ENCODE assay signal across 16 cellular contexts in the genomic region with DNA sequence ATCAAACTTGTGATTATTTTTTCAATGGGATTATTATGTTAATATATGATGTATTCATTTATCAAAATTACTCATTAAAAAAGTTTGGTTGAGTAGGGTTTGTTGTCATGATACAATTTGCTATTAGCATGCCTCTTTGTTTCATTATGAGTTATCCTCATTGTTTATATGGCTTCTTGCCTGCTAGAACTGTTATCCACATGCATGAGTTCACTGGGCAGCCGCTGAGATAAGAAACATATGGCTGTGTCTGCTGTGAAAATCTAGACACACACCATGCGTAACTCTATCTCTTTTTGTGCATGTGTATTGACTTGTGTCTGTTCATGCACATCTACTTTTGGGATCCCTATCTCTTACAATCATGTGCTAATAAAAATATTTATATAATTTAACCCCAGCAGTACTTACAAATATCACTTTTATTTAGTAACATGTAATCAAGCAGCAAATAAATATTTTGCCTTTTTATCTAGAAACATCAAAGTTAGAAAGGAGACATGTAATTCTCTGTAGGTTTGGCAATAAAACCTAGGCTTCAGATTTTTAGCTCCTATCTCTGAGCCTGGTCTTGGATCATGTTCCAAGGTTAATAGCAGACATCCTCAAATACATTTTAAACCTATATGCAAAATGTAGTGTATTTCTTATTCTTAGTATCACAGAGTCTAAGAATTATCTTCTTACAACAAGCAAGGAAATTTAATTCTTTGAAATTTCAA. TPM values are rescaled to one million over a fixed set of nuclear protein-coding genes. Genes with fewer than 3 reads are reported as not detected.
A peak's percentile ranks its signal among the peaks of the same experiment; 100 is the strongest.
DNase-seq lines count a peak whose midpoint lies in the region; ATAC-seq and FAIRE-seq lines count a peak whose summit lies in the region.
"Had no signal": no experiment of that assay in that cellular context is flagged by ENCODE, and none has a peak within 500 bp of the region (broad histone marks: within the 10 kb centered on the region; RNA-seq: fewer than 3 reads in every experiment).

No MANE protein-coding gene starts in this region.

- no peaks in the 10 kb centered on the region for H3K27me3 ChIP-seq in MG63
- H3K27me3 ChIP-seq: colonic mucosa, tibial nerve had no signal

- in situ Hi-C loops in G401 (cut with HindIII; ENCODE audit: low sequenced_read_pairs) = no loop called here

- no peaks in the 10 kb centered on the region for H3K36me3 ChIP-seq in MG63
- H3K36me3 ChIP-seq: colonic mucosa, tibial nerve had no signal

- ATAC-seq in GM21576 (IDR thresholded peaks at IDR 0.05; ENCODE audit: unreplicated experiment) = no peak

- peak; percentile 84 for FAIRE-seq in islet of Langerhans (lab: Jason Lieb, UNC)

- no peak overlapping the region for H3K4me3 ChIP-seq in MG63
- H3K4me3 ChIP-seq: colonic mucosa, lung, tibial nerve had no signal

- no peaks in the 10 kb centered on the region for H3K9me3 ChIP-seq in MG63
- H3K9me3 ChIP-seq: colonic mucosa, tibial nerve had no signal

- DNase-seq in G401 (ENCODE audit: low spot score) (peak; percentile 39), NCI-H1092 treated with DMSO at 0.1 percent for 48 hours (lab: John Stamatoyannopoulos, UW) (peak; percentile 85), astrocyte of the hippocampus (ENCODE audit: low read depth, low spot score) (peak; percentile 11), NCI-H510A (lab: John Stamatoyannopoulos, UW) (no peak), MG63 (no peak)
- DNase-seq in activated naive CD4-positive, alpha-beta T cell treated with anti-CD3 and anti-CD28 coated beads, Interleukin-2, amount 50 U/mL, for 16 hours = no peak
- DNase-seq: activated CD4-positive, alpha-beta T cell treated with anti-CD3 and anti-CD28 coated beads, Interleukin-2, amount 10 ng/mL, durations not matched to agents 24 days and 14 days; activated T-cell treated with anti-CD3 and anti-CD28 coated beads, Interleukin-2, amount 50 U/mL, for 1 hour; colonic mucosa; NCI-H1048; NCI-H526 treated with DMSO at 0.1 percent for 48 hours; nephron progenitor cell had no signal

RNA-seq across cellular contexts. Expression of a gene that starts 11.2 kb away (rescaled TPM):
- total RNA-seq in G401 (2014; rRNA removed; shearing (Covaris generic)) = not detected in 2 replicates
- total RNA-seq in MG63 (2014; rRNA removed; shearing (Covaris generic); ENCODE audit: low replicate concordance) = 1.7 and 12.8 TPM in 2 replicates

Comparison
In these comparisons a context has a peak if more than half of its experiments do, and no peak if none do; other contexts are left out.
1. DNase-seq: peak in G401 (single experiment), NCI-H1092 treated with DMSO at 0.1 percent for 48 hours (single experiment) and astrocyte of the hippocampus (single experiment); none in NCI-H510A (single experiment), MG63 (single experiment) and activated naive CD4-positive, alpha-beta T cell treated with anti-CD3 and anti-CD28 coated beads, Interleukin-2, amount 50 U/mL, for 16 hours (single experiment).